Comparison of ENCODE assay signal across 28 cellular contexts in genomic region chr7:1785839-1786238, GRCh38.
"Had no signal": no experiment of that assay in that cellular context is flagged by ENCODE, and none has a peak within 500 bp of the region (broad histone marks: within the 10 kb centered on the region; RNA-seq: fewer than 3 reads in every experiment).

No MANE protein-coding gene starts in this region.

- H3K79me2 ChIP-seq: parathyroid adenoma had no signal

- ATAC-seq: naive thymus-derived CD4-positive, alpha-beta T cell; natural killer cell; psoas muscle; right cardiac atrium; sciatic nerve; stimulated activated effector memory CD8-positive, alpha-beta T cell treated with anti-CD3 and anti-CD28 coated beads, Interleukin-12 subunit alpha, Interleukin-12 subunit beta, amount 100 ng/mL, for 72 hours; stimulated activated naive B cell treated with anti-CD40 and anti-IgM and Interleukin-4, amounts not matched to agents 10 μg/mL and 1 μg/mL and 100 μg/mL, for 72 hours had no signal

- H3K27ac Mint-ChIP-seq: naive thymus-derived CD4-positive, alpha-beta T cell; natural killer cell; nephron; progenitor cell of endocrine pancreas; stimulated activated effector memory CD8-positive, alpha-beta T cell treated with anti-CD3 and anti-CD28 coated beads, Interleukin-12 subunit alpha, Interleukin-12 subunit beta, amount 100 ng/mL, for 72 hours; stimulated activated naive B cell treated with anti-CD40 and anti-IgM and Interleukin-4, amounts not matched to agents 10 μg/mL and 1 μg/mL and 100 μg/mL, for 72 hours; stimulated activated naive CD8-positive, alpha-beta T cell treated with anti-CD3 and anti-CD28 coated beads, Interleukin-15, Interleukin-2, amounts not matched to agents 100 ng/mL and 50 ng/mL, for 24 hours had no signal

- FAIRE-seq: small intestine, urothelium cell line had no signal

- DNase-seq: natural killer cell; nucleus accumbens; ovary; psoas muscle; right cardiac atrium; small intestine; stimulated activated CD4-positive, alpha-beta T cell treated with anti-CD3 and anti-CD28 coated beads, Interleukin-15, amount 100 ng/mL, for 24 hours; stimulated activated CD4-positive, alpha-beta T cell treated with anti-CD3 and anti-CD28 coated beads, Interleukin-2, amount 100 ng/mL, for 24 hours; stimulated activated CD4-positive, alpha-beta T cell treated with anti-CD3 and anti-CD28 coated beads, Interleukin-2, amount 100 ng/mL, for 48 hours; stimulated activated CD4-positive, alpha-beta T cell treated with anti-CD3 and anti-CD28 coated beads, Interleukin-4, amount 100 ng/mL, for 24 hours; stimulated activated naive B cell treated with anti-CD40 and anti-IgM and Interleukin-4, amounts not matched to agents 10 μg/mL and 1 μg/mL and 100 μg/mL, for 72 hours; stimulated activated naive CD4-positive, alpha-beta T cell treated with Interleukin-2 at 50 U/mL for 16 hours; stomach; thyroid gland; trophoblast cell; upper lobe of left lung had no signal

- H3K4me3 Mint-ChIP-seq: natural killer cell; nephron; stimulated activated effector memory CD8-positive, alpha-beta T cell treated with anti-CD3 and anti-CD28 coated beads, Interleukin-12 subunit alpha, Interleukin-12 subunit beta, amount 100 ng/mL, for 72 hours; stimulated activated naive B cell treated with anti-CD40 and anti-IgM and Interleukin-4, amounts not matched to agents 10 μg/mL and 1 μg/mL and 100 μg/mL, for 72 hours; stimulated activated naive CD8-positive, alpha-beta T cell treated with anti-CD3 and anti-CD28 coated beads, Interleukin-15, Interleukin-2, amounts not matched to agents 100 ng/mL and 50 ng/mL, for 24 hours had no signal

- H3K4me1 ChIP-seq: parathyroid adenoma, psoas muscle, stomach, thyroid gland, tibial nerve, upper lobe of left lung had no signal

- H3K4me1 Mint-ChIP-seq: natural killer cell; nephron; stimulated activated effector memory CD8-positive, alpha-beta T cell treated with anti-CD3 and anti-CD28 coated beads, Interleukin-12 subunit alpha, Interleukin-12 subunit beta, amount 100 ng/mL, for 72 hours; stimulated activated naive B cell treated with anti-CD40 and anti-IgM and Interleukin-4, amounts not matched to agents 10 μg/mL and 1 μg/mL and 100 μg/mL, for 72 hours had no signal

- H3K27ac ChIP-seq: neutrophil, ovary, parathyroid adenoma, psoas muscle, stomach, thoracic aorta, thyroid gland, tibial nerve, upper lobe of left lung, vagina had no signal

- H3K9ac ChIP-seq: parathyroid adenoma had no signal

- H3K36me3 Mint-ChIP-seq: stimulated activated effector memory CD8-positive, alpha-beta T cell treated with anti-CD3 and anti-CD28 coated beads, Interleukin-12 subunit alpha, Interleukin-12 subunit beta, amount 100 ng/mL, for 72 hours had no signal

- H3K9me3 ChIP-seq: neutrophil, ovary, thyroid gland, vagina had no signal

- H3K4me3 ChIP-seq: ovary, psoas muscle, stomach, thoracic aorta, thyroid gland, tibial nerve, upper lobe of left lung, vagina had no signal

- H3K36me3 ChIP-seq: neutrophil, ovary, stomach, thoracic aorta, thyroid gland, tibial nerve, upper lobe of left lung, vagina had no signal

- H3K27me3 ChIP-seq: neutrophil, ovary, thyroid gland, tibial nerve, upper lobe of left lung, vagina had no signal

- H2AFZ ChIP-seq: parathyroid adenoma had no signal
